10 cellular contexts compared by ENCODE assay signal in the genomic region with DNA sequence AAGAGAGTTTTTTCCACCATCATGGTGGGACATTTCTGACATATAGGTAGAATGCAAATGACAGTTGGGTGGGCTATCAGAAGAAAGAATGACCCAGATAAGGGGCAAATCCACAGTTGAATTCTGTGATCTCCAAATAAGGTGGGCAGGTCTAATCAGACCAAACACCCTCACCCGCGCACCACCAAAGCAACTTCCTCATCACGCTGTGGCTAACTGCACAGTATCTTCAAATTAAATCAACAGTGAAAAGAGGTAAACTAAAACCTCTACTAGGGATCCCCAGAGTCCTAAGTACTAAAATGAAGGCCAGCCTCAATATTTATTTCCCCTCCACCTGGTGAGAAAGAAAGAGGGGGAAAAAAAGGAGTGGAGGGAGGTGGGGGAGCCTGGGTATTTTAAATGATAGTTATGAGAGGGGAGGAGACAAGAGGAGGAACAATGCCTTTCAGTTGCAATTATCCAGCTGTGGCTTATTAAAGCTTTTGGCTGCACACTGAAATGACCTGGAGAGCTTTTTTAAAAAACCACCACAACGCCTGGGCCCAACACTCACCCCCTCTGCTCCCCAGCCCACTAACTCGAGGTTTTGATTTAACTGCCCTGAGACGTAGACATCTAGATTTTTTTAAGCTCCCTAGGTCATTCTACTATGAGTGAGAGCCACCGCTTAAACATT.
A peak's percentile ranks its signal among the peaks of the same experiment; 100 is the strongest.
DNase-seq lines count a peak whose midpoint lies in the region; ATAC-seq and TF ChIP-seq lines count a peak whose summit lies in the region.
"Had no signal": no experiment of that assay in that cellular context is flagged by ENCODE, and none has a peak within 500 bp of the region (broad histone marks: within the 10 kb centered on the region; RNA-seq: fewer than 3 reads in every experiment).

No MANE protein-coding gene starts in this region.

- no peak overlapping the region for H4K8ac ChIP-seq in mesenchymal stem cell (ENCODE audit: low read length)

- no peaks in the 10 kb centered on the region for H3K27me3 ChIP-seq in OCI-LY3 (ENCODE audit: low read depth, low read length)
- no peaks in the 10 kb centered on the region for H3K27me3 ChIP-seq in mesenchymal stem cell (ENCODE audit: control insufficient read depth in 1 of 2, insufficient read depth in 1 of 2, low read length in 2 of 2)

- H3K4me2 ChIP-seq in OCI-LY3 (ENCODE audit: low read length) (peak overlapping the region; percentile 53), mesenchymal stem cell (ENCODE audit: low read length, poor library complexity, severe bottlenecking) (no peak overlapping the region)

- no peak overlapping the region for H3K23ac ChIP-seq in mesenchymal stem cell (ENCODE audit: low read length in 2 of 2)

- H3K79me2 ChIP-seq in OCI-LY3 (ENCODE audit: low read length) = no peaks in the 10 kb centered on the region; the same call in 1 of the 2 replicates

- no peak for TF ChIP-seq CTCF in GM13977 (IDR thresholded peaks at IDR 0.05; ENCODE audit: extremely low read depth, insufficient read depth, missing control alignments)
- no peak for TF ChIP-seq CTCF in OCI-LY3 (IDR thresholded peaks at IDR 0.05; ENCODE audit: low read depth, low read length)

- H3K9me3 ChIP-seq in OCI-LY3 (ENCODE audit: insufficient read depth, low read length) (no peaks in the 10 kb centered on the region), mesenchymal stem cell (ENCODE audit: control insufficient read depth, low read length) (no peaks in the 10 kb centered on the region)

- peak overlapping the region; percentile 81 for H2AK5ac ChIP-seq in mesenchymal stem cell (ENCODE audit: low read length, severe bottlenecking)

- H3K9ac ChIP-seq in OCI-LY3 (ENCODE audit: low read length) = no peak overlapping the region
- no peak overlapping the region for H3K9ac ChIP-seq in mesenchymal stem cell (ENCODE audit: low read length)

- WGBS in mesenchymal stem cell = 85% methylated on average over 7 of the region's 7 CpGs

- H3K4me3 ChIP-seq in OCI-LY3 (ENCODE audit: low read length) (peak overlapping the region; percentile 28), mesenchymal stem cell (ENCODE audit: insufficient read depth in 1 of 2, low read depth in 1 of 2, low read length in 2 of 2) (no peak overlapping the region)

- ATAC-seq in HG02885 (IDR thresholded peaks at IDR 0.05; ENCODE audit: poor library complexity, unreplicated experiment) (peak; percentile 54), GM21447 (IDR thresholded peaks at IDR 0.05; ENCODE audit: unreplicated experiment) (no peak), GM18867 (IDR thresholded peaks at IDR 0.05; ENCODE audit: unreplicated experiment) (no peak)

- peak overlapping the region; percentile 19 for H2BK5ac ChIP-seq in mesenchymal stem cell (ENCODE audit: low read depth, low read length, poor library complexity, severe bottlenecking)

- DNase-seq in GM13977 (ENCODE audit: low spot score) (peak; percentile 32), mesenchymal stem cell (no peak), midbrain (lab: John Stamatoyannopoulos, UW) (no peak), kidney glomerular epithelial cell (lab: John Stamatoyannopoulos, UW) (no peak)
- DNase-seq: activated CD8-positive, alpha-beta memory T cell treated with anti-CD3 and anti-CD28 coated beads for 24 hours; GF-D8 had no signal

- H2BK120ac ChIP-seq in mesenchymal stem cell (ENCODE audit: low read depth, low read length) = no peak overlapping the region

- H2AFZ ChIP-seq in OCI-LY3 (ENCODE audit: low read depth, low read length) (no peak overlapping the region), mesenchymal stem cell (ENCODE audit: low read depth, low read length) (no peak overlapping the region)

- H3K4ac ChIP-seq in mesenchymal stem cell (ENCODE audit: low read depth in 1 of 2, low read length in 2 of 2) = no peak overlapping the region

- H3K36me3 ChIP-seq in OCI-LY3 (replicated peaks; ENCODE audit: low read depth, low read length) (peaks cover 5% of the 10 kb centered on the region), mesenchymal stem cell (ENCODE audit: control insufficient read depth in 1 of 2, insufficient read depth in 2 of 2, low read depth in 1 of 2, low read length in 2 of 2) (peaks cover 0 to 21% of the 10 kb centered on the region in 2 experiments)

- H3K4me1 ChIP-seq in OCI-LY3 (ENCODE audit: low read length) = peaks cover 15% of the 10 kb centered on the region
- H3K4me1 ChIP-seq in mesenchymal stem cell (ENCODE audit: control insufficient read depth, insufficient read depth, low read depth, low read length) = peaks cover 43% of the 10 kb centered on the region

- H2BK15ac ChIP-seq in mesenchymal stem cell (ENCODE audit: low read depth, poor library complexity, severe bottlenecking) = no peak overlapping the region

- H4K91ac ChIP-seq in mesenchymal stem cell (ENCODE audit: low read length) = no peak overlapping the region

- peak overlapping the region in 1 of 2 experiments; percentile 11 for H2BK12ac ChIP-seq in mesenchymal stem cell (ENCODE audit: low read length in 2 of 2)

- no peak overlapping the region for H3K27ac ChIP-seq in OCI-LY3 (ENCODE audit: low read length)
- H3K27ac ChIP-seq in mesenchymal stem cell (ENCODE audit: low read length, poor library complexity, severe bottlenecking) = peak overlapping the region; percentile 86

- peaks cover 32% of the 10 kb centered on the region for H3K79me1 ChIP-seq in mesenchymal stem cell (replicated peaks; ENCODE audit: low read length, poor library complexity, severe bottlenecking)

- in situ Hi-C loops in GM13977 (cut with MboI; ENCODE audit: low pct_unique_long_range_greater_than_20kb, low sequenced_read_pairs, unreplicated experiment) = no loop called here

- no peak overlapping the region for H3K14ac ChIP-seq in mesenchymal stem cell (ENCODE audit: low read length in 2 of 2)

- peak overlapping the region in 1 of 2 experiments; percentile 26 for H3K18ac ChIP-seq in mesenchymal stem cell (ENCODE audit: low read depth in 1 of 2, low read length in 2 of 2)

- H4K20me1 ChIP-seq in OCI-LY3 (ENCODE audit: insufficient read depth, low read length) = no peaks in the 10 kb centered on the region; the same call in 1 of the 2 replicates
